ENCODE assay signal across 2 cellular contexts in genomic region chr20:3461911-3462677, GRCh38.
TF ChIP-seq lines count a peak whose summit lies in the region.

No MANE protein-coding gene starts in this region.

TF ChIP-seq in K562, 482 proteins besides CTCF, POLR2A, EP300 and RAD21:
- TF ChIP-seq ZNF384 (IDR thresholded peaks at IDR 0.05; ENCODE audit: low read depth, low read length) (peak; percentile 64), FOXP1 (CRISPR knock-in tag; IDR thresholded peaks at IDR 0.05) (no peak), ZBTB11 (CRISPR knock-in tag; IDR thresholded peaks at IDR 0.05) (no peak)

TF ChIP-seq in neural cell, 6 proteins besides CTCF, POLR2A, EP300 and RAD21:
- TF ChIP-seq SMC3 (conservative IDR thresholded peaks at IDR 0.05; ENCODE audit: poor library complexity) (no peak), POLR2AphosphoS5 (IDR thresholded peaks at IDR 0.05) (no peak), MXI1 (conservative IDR thresholded peaks at IDR 0.05; ENCODE audit: poor library complexity, severe bottlenecking) (no peak), REST (IDR thresholded peaks at IDR 0.05; ENCODE audit: borderline replicate concordance) (no peak), EZH2 (IDR thresholded peaks at IDR 0.05; ENCODE audit: borderline replicate concordance, insufficient read depth, low read length, poor library complexity, severe bottlenecking) (no peak), TAF1 (IDR thresholded peaks at IDR 0.05; ENCODE audit: low read depth) (no peak)
